ENCODE assay signal across 27 cellular contexts in genomic region chr1:246827396-246827795, GRCh38.
DNase-seq lines count a peak whose midpoint lies in the region; ATAC-seq, FAIRE-seq and TF ChIP-seq lines count a peak whose summit lies in the region.
"Had no signal": no experiment of that assay in that cellular context is flagged by ENCODE, and none has a peak within 500 bp of the region (broad histone marks: within the 10 kb centered on the region; RNA-seq: fewer than 3 reads in every experiment).

No MANE protein-coding gene starts in this region.

- no peak overlapping the region for H3K27ac Mint-ChIP-seq in activated naive CD8-positive, alpha-beta T cell treated with anti-CD3 and anti-CD28 coated beads for 36 hours
- H3K27ac Mint-ChIP-seq: activated CD4-positive, alpha-beta T cell treated with anti-CD3 and anti-CD28 coated beads for 36 hours; activated naive CD4-positive, alpha-beta T cell treated with anti-CD3 and anti-CD28 coated beads for 36 hours; B cell; dendritic cell treated with granulocyte-macrophage colony-stimulating factor and Interleukin-4, amounts not matched to agents 40 ng/mL and 50 ng/mL, for 4 days; IgD-negative memory B cell; memory B cell had no signal

- H3K4me1 Mint-ChIP-seq in activated naive CD8-positive, alpha-beta T cell treated with anti-CD3 and anti-CD28 coated beads for 36 hours, result no peaks in the 10 kb centered on the region
- H3K4me1 Mint-ChIP-seq: activated CD4-positive, alpha-beta T cell treated with anti-CD3 and anti-CD28 coated beads for 36 hours; B cell; memory B cell had no signal

- no peaks in the 10 kb centered on the region for H3K36me3 ChIP-seq in HAP-1 (replicated peaks)
- no peaks in the 10 kb centered on the region for H3K36me3 ChIP-seq in suprapubic skin
- H3K36me3 ChIP-seq: cardiac muscle cell, tibial artery had no signal

- POLR2A ChIA-PET in A549 (lab: Yijun Ruan, JAX), result no interaction called here

- in situ Hi-C loops in HAP-1 (cut with MboI; ENCODE audit: low sequenced_read_pairs), result no loop called here

- TF ChIP-seq POLR2A in A549 (IDR thresholded peaks at IDR 0.05; ENCODE audit: low read length), result no peak
- no peak for TF ChIP-seq POLR2A in suprapubic skin (IDR thresholded peaks at IDR 0.05)

- no peak overlapping the region for H3K27ac ChIP-seq in A549
- H3K27ac ChIP-seq in suprapubic skin, result no peak overlapping the region
- H3K27ac ChIP-seq: cardiac muscle cell, tibial artery had no signal

- peaks cover 6% of the 10 kb centered on the region for H3K9me3 Mint-ChIP-seq in activated naive CD8-positive, alpha-beta T cell treated with anti-CD3 and anti-CD28 coated beads for 36 hours

- no peak for TF ChIP-seq RAD21 in A549 (conservative IDR thresholded peaks at IDR 0.05 in 1 of 2, IDR thresholded peaks at IDR 0.05 in 1 of 2)

- peak overlapping the region; percentile 21; the same call in 1 of the 3 replicates for H3K4me2 ChIP-seq in A549

- H3K36me3 Mint-ChIP-seq in activated naive CD8-positive, alpha-beta T cell treated with anti-CD3 and anti-CD28 coated beads for 36 hours, result peaks cover 11% of the 10 kb centered on the region

- H3K4me3 ChIP-seq in A549 (no peak overlapping the region), HAP-1 (no peak overlapping the region), suprapubic skin (no peak overlapping the region)
- H3K4me3 ChIP-seq: cardiac muscle cell, tibial artery had no signal

- CTCF ChIA-PET in A549 (lab: Yijun Ruan, JAX), result interaction anchor here (1.0 kb wide), 1 partner anchor 8 kb away, joined by 3 read pairs; no protein-coding TSS in a partner anchor

- H3K9me3 ChIP-seq in A549 (peaks cover 18% of the 10 kb centered on the region), HAP-1 (no peaks in the 10 kb centered on the region; the same call in 1 of the 2 replicates), suprapubic skin (peaks cover 5% of the 10 kb centered on the region)

- WGBS in A549 (ENCODE audit: missing lambda C conversion rate), result 15% methylated on average over 5 of the region's 5 CpGs
- 54% methylated on average over 5 of the region's 5 CpGs for WGBS in suprapubic skin

- TF ChIP-seq CTCF in A549 (IDR thresholded peaks at IDR 0.05), result no peak
- no peak for TF ChIP-seq CTCF in suprapubic skin (IDR thresholded peaks at IDR 0.05)

- no peak overlapping the region for H3K4me3 Mint-ChIP-seq in activated naive CD8-positive, alpha-beta T cell treated with anti-CD3 and anti-CD28 coated beads for 36 hours
- H3K4me3 Mint-ChIP-seq: activated CD4-positive, alpha-beta T cell treated with anti-CD3 and anti-CD28 coated beads for 36 hours; activated naive CD4-positive, alpha-beta T cell treated with anti-CD3 and anti-CD28 coated beads for 36 hours; B cell; dendritic cell treated with granulocyte-macrophage colony-stimulating factor and Interleukin-4, amounts not matched to agents 40 ng/mL and 50 ng/mL, for 4 days; IgD-negative memory B cell; memory B cell had no signal

- H3K27me3 Mint-ChIP-seq in activated naive CD8-positive, alpha-beta T cell treated with anti-CD3 and anti-CD28 coated beads for 36 hours, result peaks cover 14% of the 10 kb centered on the region
- H3K27me3 Mint-ChIP-seq: dendritic cell treated with granulocyte-macrophage colony-stimulating factor and Interleukin-4, amounts not matched to agents 40 ng/mL and 50 ng/mL, for 4 days had no signal

- no peak for FAIRE-seq in A549 (lab: Jason Lieb, UNC)
- FAIRE-seq: A204.1, small intestine had no signal

- no peak for TF ChIP-seq EP300 in A549 (IDR thresholded peaks at IDR 0.05)
- TF ChIP-seq EP300 in suprapubic skin (IDR thresholded peaks at IDR 0.05), result no peak

- H3K4me1 ChIP-seq in A549 (no peaks in the 10 kb centered on the region), HAP-1 (peaks cover 8% of the 10 kb centered on the region), suprapubic skin (no peaks in the 10 kb centered on the region)
- H3K4me1 ChIP-seq: tibial artery had no signal

- H3K27me3 ChIP-seq in HAP-1 (ENCODE audit: low read depth) (no peaks in the 10 kb centered on the region), suprapubic skin (no peaks in the 10 kb centered on the region)
- H3K27me3 ChIP-seq: cardiac muscle cell, tibial artery had no signal

- no peak for DNase-seq in A549 (ENCODE audit: low read depth in 1 of 2, low spot score in 1 of 2)
- peak; percentile 13 to 30 for DNase-seq in HAP-1 (ENCODE audit: low spot score in 2 of 2)
- peak; percentile 63 for DNase-seq in NCI-H460 (ENCODE audit: extremely low read depth, low read depth)
- peak; percentile 6 for DNase-seq in T1000 (lab: John Stamatoyannopoulos, UW)
- no peak for DNase-seq in activated naive CD4-positive, alpha-beta T cell treated with Interleukin-2 at 50 U/mL for 16 hours
- DNase-seq in suprapubic skin (ENCODE audit: low spot score in 2 of 2), result no peak
- DNase-seq in NCI-H82 treated with DMSO at 0.1 percent for 48 hours (lab: John Stamatoyannopoulos, UW; ENCODE audit: unreplicated experiment), result no peak
- DNase-seq in activated naive CD8-positive, alpha-beta T cell treated with anti-CD3 and anti-CD28 coated beads for 36 hours, result no peak
- DNase-seq: activated CD4-positive, alpha-beta T cell treated with anti-CD3 and anti-CD28 coated beads for 36 hours; activated naive CD4-positive, alpha-beta T cell treated with anti-CD3 and anti-CD28 coated beads for 36 hours; activated T-cell treated with anti-CD3 and anti-CD28 coated beads, Interleukin-2, amount 50 U/mL, for 48 hours; amygdala; left cardiac atrium; NCI-H1694; NCI-H446; small intestine; stimulated activated CD4-positive, alpha-beta T cell treated with anti-CD3 and anti-CD28 coated beads, Interleukin-2, amount 100 ng/mL, for 48 hours; stimulated activated naive CD8-positive, alpha-beta T cell treated with anti-CD3 and anti-CD28 coated beads, Interleukin-15, Interleukin-2, amounts not matched to agents 100 U/mL and 50 U/mL, for 24 hours; SW 1271; tibial artery had no signal

- no peak for ATAC-seq in A549
- ATAC-seq: activated CD4-positive, alpha-beta T cell treated with anti-CD3 and anti-CD28 coated beads for 36 hours; left cardiac atrium; Right ventricle myocardium inferior; stimulated activated naive CD8-positive, alpha-beta T cell treated with anti-CD3 and anti-CD28 coated beads, Interleukin-15, Interleukin-2, amounts not matched to agents 100 U/mL and 50 U/mL, for 24 hours had no signal

TF ChIP-seq in A549, 52 proteins besides CTCF, POLR2A, EP300 and RAD21:
- TF ChIP-seq EHMT2 (IDR thresholded peaks at IDR 0.05; ENCODE audit: low read depth) (no peak), NR3C1 (IDR thresholded peaks at IDR 0.05) (no peak), MAFK (IDR thresholded peaks at IDR 0.05; ENCODE audit: partially characterized antibody) (no peak), NPAS2 (CRISPR knock-in tag; IDR thresholded peaks at IDR 0.05; ENCODE audit: borderline replicate concordance) (no peak), HOXA7 (CRISPR knock-in tag; IDR thresholded peaks at IDR 0.05) (no peak), BCL3 (IDR thresholded peaks at IDR 0.05) (no peak), FOSL2 (IDR thresholded peaks at IDR 0.05) (no peak), FOSL2 (CRISPR knock-in tag; IDR thresholded peaks at IDR 0.05) (no peak), NFE2L2 (conservative IDR thresholded peaks at IDR 0.05; ENCODE audit: low read length) (no peak), ESRRA (IDR thresholded peaks at IDR 0.05; ENCODE audit: borderline replicate concordance, low read length) (no peak), CBX2 (IDR thresholded peaks at IDR 0.05; ENCODE audit: borderline replicate concordance, low read depth) (no peak)
- TF ChIP-seq, protein P1, sequence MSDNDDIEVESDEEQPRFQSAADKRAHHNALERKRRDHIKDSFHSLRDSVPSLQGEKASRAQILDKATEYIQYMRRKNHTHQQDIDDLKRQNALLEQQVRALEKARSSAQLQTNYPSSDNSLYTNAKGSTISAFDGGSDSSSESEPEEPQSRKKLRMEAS (IDR thresholded peaks at IDR 0.05), result no peak

Comparison
In these comparisons a context has a peak if more than half of its experiments do, and no peak if none do; other contexts are left out.
1. DNase-seq: peak in HAP-1 (2 of 2), NCI-H460 (single experiment) and T1000 (single experiment); none in A549 (0 of 2), activated naive CD4-positive, alpha-beta T cell treated with Interleukin-2 at 50 U/mL for 16 hours (single experiment), suprapubic skin (0 of 2), NCI-H82 treated with DMSO at 0.1 percent for 48 hours (single experiment) and activated naive CD8-positive, alpha-beta T cell treated with anti-CD3 and anti-CD28 coated beads for 36 hours (single experiment).